In the genomic region with DNA sequence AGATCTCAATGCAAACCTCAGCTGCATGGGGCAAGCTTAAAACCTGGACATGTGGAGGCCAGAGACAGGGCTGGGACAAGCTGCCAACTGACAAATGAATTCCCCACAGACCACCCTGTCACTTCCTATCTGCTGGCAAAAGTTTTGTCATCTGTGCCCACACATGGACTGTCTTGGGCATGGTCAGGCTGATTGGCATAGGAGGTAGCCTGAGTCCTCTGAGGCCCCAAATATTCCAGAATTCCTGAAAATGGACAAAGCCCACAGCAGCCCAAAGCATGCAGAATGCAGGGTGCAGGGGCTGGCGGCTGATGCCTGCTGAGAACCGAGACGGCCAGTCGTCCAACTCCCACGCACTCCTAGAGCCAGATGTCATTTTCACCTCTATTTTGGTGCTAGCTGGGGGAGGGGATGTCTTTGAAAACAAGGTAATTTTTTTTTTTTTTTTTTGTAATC, we compare ENCODE assay signal across 1 cellular context.
TF ChIP-seq lines count a peak whose summit lies in the region.

No MANE protein-coding gene starts in this region.

TF ChIP-seq in K562, 482 proteins besides CTCF, POLR2A, EP300 and RAD21 (continued from another document):
- TF ChIP-seq, protein P1, sequence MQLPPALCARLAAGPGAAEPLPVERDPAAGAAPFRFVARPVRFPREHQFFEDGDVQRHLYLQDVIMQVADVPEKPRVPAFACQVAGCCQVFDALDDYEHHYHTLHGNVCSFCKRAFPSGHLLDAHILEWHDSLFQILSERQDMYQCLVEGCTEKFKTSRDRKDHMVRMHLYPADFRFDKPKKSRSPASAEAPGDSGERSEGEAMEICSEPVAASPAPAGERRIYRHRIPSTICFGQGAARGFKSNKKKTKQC (CRISPR knock-in tag; IDR thresholded peaks at IDR 0.05) = no peak
- TF ChIP-seq ZNF408 (CRISPR knock-in tag; IDR thresholded peaks at IDR 0.05; ENCODE audit: low read depth) = no peak
- no peak for TF ChIP-seq PHB2 (IDR thresholded peaks at IDR 0.05; ENCODE audit: low read depth)
